25 cellular contexts compared by ENCODE assay signal in genomic region chr4:93267747-93268146, GRCh38.
"Had no signal": no experiment of that assay in that cellular context is flagged by ENCODE, and none has a peak within 500 bp of the region (broad histone marks: within the 10 kb centered on the region; RNA-seq: fewer than 3 reads in every experiment).

No MANE protein-coding gene starts in this region.

- H3K27ac ChIP-seq: colonic mucosa, esophagus muscularis mucosa, foreskin keratinocyte, heart right ventricle, lower lobe of right lung, neutrophil, pancreas, sigmoid colon, suprapubic skin, transverse colon, upper lobe of right lung, uterus had no signal

- H3K9me3 Mint-ChIP-seq: stimulated activated naive CD8-positive, alpha-beta T cell treated with anti-CD3 and anti-CD28 coated beads, Interleukin-15, Interleukin-2, amounts not matched to agents 100 ng/mL and 50 ng/mL, for 24 hours had no signal

- H3K36me3 ChIP-seq: colonic mucosa, esophagus muscularis mucosa, heart right ventricle, lower lobe of right lung, neutrophil, pancreas, sigmoid colon, suprapubic skin, transverse colon, upper lobe of right lung, uterus had no signal

- FAIRE-seq: endothelial cell of umbilical vein, keratinocyte, pancreas had no signal

- H3K4me3 ChIP-seq: colonic mucosa, esophagus muscularis mucosa, heart right ventricle, lower lobe of right lung, pancreas, sigmoid colon, suprapubic skin, transverse colon, upper lobe of right lung, uterus had no signal

- H3K27me3 ChIP-seq: colonic mucosa, esophagus muscularis mucosa, foreskin keratinocyte, heart right ventricle, neutrophil, pancreas, sigmoid colon, suprapubic skin, transverse colon, upper lobe of right lung, uterus had no signal

- ATAC-seq: foreskin keratinocyte; heart right ventricle; left ventricle myocardium superior; natural killer cell; pancreas; stimulated activated effector memory CD8-positive, alpha-beta T cell treated with anti-CD3 and anti-CD28 coated beads, Interleukin-12 subunit alpha, Interleukin-12 subunit beta, amount 100 ng/mL, for 72 hours; upper lobe of right lung had no signal

- H3K36me3 Mint-ChIP-seq: natural killer cell; stimulated activated effector memory CD8-positive, alpha-beta T cell treated with anti-CD3 and anti-CD28 coated beads, Interleukin-12 subunit alpha, Interleukin-12 subunit beta, amount 100 ng/mL, for 72 hours had no signal

- H3K4me1 Mint-ChIP-seq: natural killer cell; stimulated activated effector memory CD8-positive, alpha-beta T cell treated with anti-CD3 and anti-CD28 coated beads, Interleukin-12 subunit alpha, Interleukin-12 subunit beta, amount 100 ng/mL, for 72 hours had no signal

- H3K27me3 Mint-ChIP-seq: dendritic cell treated with granulocyte-macrophage colony-stimulating factor and Interleukin-4, amounts not matched to agents 40 ng/mL and 50 ng/mL, for 4 days; progenitor cell of endocrine pancreas; stimulated activated naive CD8-positive, alpha-beta T cell treated with anti-CD3 and anti-CD28 coated beads, Interleukin-15, Interleukin-2, amounts not matched to agents 100 ng/mL and 50 ng/mL, for 24 hours had no signal

- H3K9me3 ChIP-seq: colonic mucosa, esophagus muscularis mucosa, heart right ventricle, lower lobe of right lung, neutrophil, pancreas, sigmoid colon, suprapubic skin, transverse colon, upper lobe of right lung, uterus had no signal

- H3K4me3 Mint-ChIP-seq: dendritic cell treated with granulocyte-macrophage colony-stimulating factor and Interleukin-4, amounts not matched to agents 40 ng/mL and 50 ng/mL, for 4 days; natural killer cell; stimulated activated effector memory CD8-positive, alpha-beta T cell treated with anti-CD3 and anti-CD28 coated beads, Interleukin-12 subunit alpha, Interleukin-12 subunit beta, amount 100 ng/mL, for 72 hours; stimulated activated naive CD8-positive, alpha-beta T cell treated with anti-CD3 and anti-CD28 coated beads, Interleukin-15, Interleukin-2, amounts not matched to agents 100 ng/mL and 50 ng/mL, for 24 hours had no signal

- DNase-seq: colonic mucosa; effector CD8-positive, alpha-beta T cell; foreskin keratinocyte; glutamatergic neuron; heart right ventricle; hippocampal formation; left ventricle myocardium superior; lower lobe of right lung; natural killer cell; sigmoid colon; stimulated activated CD4-positive, alpha-beta T cell treated with anti-CD3 and anti-CD28 coated beads, Interleukin-2, amount 100 ng/mL, for 24 hours; stimulated activated CD4-positive, alpha-beta T cell treated with anti-CD3 and anti-CD28 coated beads, Interleukin-4, amount 100 ng/mL, for 24 hours; transverse colon; upper lobe of right lung; uterus had no signal

- H3K27ac Mint-ChIP-seq: dendritic cell treated with granulocyte-macrophage colony-stimulating factor and Interleukin-4, amounts not matched to agents 40 ng/mL and 50 ng/mL, for 4 days; natural killer cell; progenitor cell of endocrine pancreas; stimulated activated effector memory CD8-positive, alpha-beta T cell treated with anti-CD3 and anti-CD28 coated beads, Interleukin-12 subunit alpha, Interleukin-12 subunit beta, amount 100 ng/mL, for 72 hours; stimulated activated naive CD8-positive, alpha-beta T cell treated with anti-CD3 and anti-CD28 coated beads, Interleukin-15, Interleukin-2, amounts not matched to agents 100 ng/mL and 50 ng/mL, for 24 hours had no signal

- H3K4me1 ChIP-seq: colonic mucosa, esophagus muscularis mucosa, foreskin keratinocyte, heart right ventricle, lower lobe of right lung, pancreas, sigmoid colon, suprapubic skin, transverse colon, upper lobe of right lung, uterus had no signal
